ENCODE assay signal across 1 cellular context in genomic region chr10:94630017-94630688, GRCh38.
TF ChIP-seq lines count a peak whose summit lies in the region.

No MANE protein-coding gene starts in this region.

TF ChIP-seq in K562, 482 proteins besides CTCF, POLR2A, EP300 and RAD21 (continued from another document):
- TF ChIP-seq MTA2 (IDR thresholded peaks at IDR 0.05; ENCODE audit: low read depth) = no peak
